15 cellular contexts compared by ENCODE assay signal in the genomic region with DNA sequence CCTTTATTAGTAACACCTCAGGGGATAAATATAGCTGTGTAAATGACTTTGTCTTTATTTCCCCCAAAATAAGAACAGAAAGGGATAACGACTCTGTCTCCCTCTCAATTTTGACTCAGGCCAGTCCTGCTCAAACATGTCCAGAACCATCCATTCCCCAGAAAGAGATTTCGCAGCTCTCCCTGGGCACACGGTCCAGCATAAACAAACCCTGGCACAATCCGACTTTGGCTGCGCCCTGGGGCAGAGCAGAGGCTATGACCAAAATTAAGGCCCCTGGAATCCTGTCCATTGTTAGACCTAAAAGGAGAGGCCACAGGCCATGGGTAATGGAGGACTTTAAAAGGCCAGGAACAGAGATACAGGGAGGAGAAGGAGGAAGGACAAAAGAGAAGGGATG.
A peak's percentile ranks its signal among the peaks of the same experiment; 100 is the strongest.
DNase-seq lines count a peak whose midpoint lies in the region; ATAC-seq and TF ChIP-seq lines count a peak whose summit lies in the region.
"Had no signal": no experiment of that assay in that cellular context is flagged by ENCODE, and none has a peak within 500 bp of the region (broad histone marks: within the 10 kb centered on the region; RNA-seq: fewer than 3 reads in every experiment).

No MANE protein-coding gene starts in this region.

- no peaks in the 10 kb centered on the region for H3K9me2 ChIP-seq in GM23248 (ENCODE audit: insufficient read depth)

- H3K4me3 ChIP-seq in cardiac muscle cell: no peak overlapping the region
- H3K4me3 ChIP-seq in prostate gland: no peak overlapping the region
- H3K4me3 ChIP-seq in aorta (ENCODE audit: low read length in 2 of 2): no peak overlapping the region
- H3K4me3 ChIP-seq in GM23248: no peak overlapping the region
- H3K4me3 ChIP-seq: adrenal gland, K562 had no signal

- no peaks in the 10 kb centered on the region for H4K20me1 ChIP-seq in GM23248 (ENCODE audit: insufficient read depth)

- TF ChIP-seq CTCF in cardiac muscle cell (IDR thresholded peaks at IDR 0.05; ENCODE audit: low read depth, low read length) (no peak), prostate gland (IDR thresholded peaks at IDR 0.05) (no peak)

- no peaks in the 10 kb centered on the region for H3K4me1 ChIP-seq in cardiac muscle cell (ENCODE audit: low read depth)
- peaks cover 7% of the 10 kb centered on the region for H3K4me1 ChIP-seq in prostate gland (replicated peaks)
- peaks cover 0 to 4% of the 10 kb centered on the region in 2 donors for H3K4me1 ChIP-seq in aorta (ENCODE audit: control insufficient read depth in 1 of 2, insufficient read depth in 2 of 2, low read length in 2 of 2)
- peaks cover 10% of the 10 kb centered on the region for H3K4me1 ChIP-seq in GM23248 (ENCODE audit: insufficient read depth)

- ATAC-seq in Right ventricle myocardium inferior: peak; percentile 80
- peak; percentile 70 for ATAC-seq in aorta (ENCODE audit: low FRiP score)
- ATAC-seq: K562 had no signal

- H3K4me2 ChIP-seq in GM23248 (ENCODE audit: unreplicated experiment): no peak overlapping the region

- H3K79me2 ChIP-seq in GM23248 (ENCODE audit: insufficient read depth): 0 out of 2 replicates have a peak, but pooled peaks cover 2% of the 10 kb centered on the region

- H3K9me3 ChIP-seq in cardiac muscle cell (ENCODE audit: low read depth) (no peaks in the 10 kb centered on the region), prostate gland (no peaks in the 10 kb centered on the region), aorta (ENCODE audit: control insufficient read depth, low read length) (no peaks in the 10 kb centered on the region), GM23248 (ENCODE audit: low read depth) (no peaks in the 10 kb centered on the region)
- H3K9me3 ChIP-seq: adrenal gland had no signal

- in situ Hi-C loops in GM23248 (cut with MboI): no loop called here

- H3F3A ChIP-seq in GM23248 (ENCODE audit: insufficient read depth): peaks cover 19% of the 10 kb centered on the region

- 18% methylated on average over 5 of the region's 5 CpGs for WGBS in prostate gland
- WGBS in aorta, 2 donors: 4 to 7% methylated on average over 5 of the region's 5 CpGs
- 92% methylated on average over 5 of the region's 5 CpGs for WGBS in GM23248 (ENCODE audit: low coverage in 1 of 2, low lambda C conversion rate in 2 of 2, missing lambda C conversion rate in 2 of 2), 2 experiments

- intact Hi-C loops in Right ventricle myocardium inferior (cut with DNase I): no loop called here
- intact Hi-C loops in cardiac septum (cut with DNase I): loop anchor here (1.0 to 2.0 kb wide), 2 partner anchors 12 to 21 kb away; no protein-coding TSS in a partner anchor
- intact Hi-C loops in prostate gland (cut with DNase I): no loop called here
- intact Hi-C loops in aorta (cut with DNase I): no loop called here

- no peak overlapping the region for H3K9ac ChIP-seq in GM23248

- H3K27me3 ChIP-seq in cardiac muscle cell (no peaks in the 10 kb centered on the region), prostate gland (replicated peaks; ENCODE audit: insufficient read depth) (no peaks in the 10 kb centered on the region), aorta (ENCODE audit: control insufficient read depth in 1 of 2, insufficient read depth in 2 of 2, low read length in 1 of 2) (no peaks in the 10 kb centered on the region), GM23248 (replicated peaks; ENCODE audit: insufficient read depth) (no peaks in the 10 kb centered on the region)
- H3K27me3 ChIP-seq: adrenal gland had no signal

- no peak overlapping the region for H2AFZ ChIP-seq in GM23248

- peak; percentile 73 for DNase-seq in Right ventricle myocardium inferior (ENCODE audit: missing footprints)
- DNase-seq in cardiac septum (ENCODE audit: low spot score): no peak
- no peak for DNase-seq in cardiac muscle cell (ENCODE audit: low read depth in 1 of 2, low spot score in 1 of 2)
- DNase-seq in prostate gland (ENCODE audit: low spot score): peak; percentile 55
- DNase-seq in aorta: peak; percentile 57 to 81
- DNase-seq in SK-N-DZ (ENCODE audit: low spot score): no peak
- DNase-seq in GM23248: no peak
- DNase-seq in activated CD4-positive, CD25-positive, alpha-beta regulatory T cell (lab: John Stamatoyannopoulos, UW): no peak
- DNase-seq: activated B cell treated with CpG ODN at 0.5 μM for 24 hours; effector memory CD4-positive, alpha-beta T cell; NCI-H1694 treated with DMSO at 0.1 percent for 48 hours; NCI-H82; SIG-M5 had no signal

- no peaks in the 10 kb centered on the region for H3K36me3 ChIP-seq in cardiac muscle cell
- H3K36me3 ChIP-seq in prostate gland: no peaks in the 10 kb centered on the region
- H3K36me3 ChIP-seq in aorta (ENCODE audit: control insufficient read depth in 1 of 2, insufficient read depth in 2 of 2, low read length in 1 of 2): no peaks in the 10 kb centered on the region
- no peaks in the 10 kb centered on the region for H3K36me3 ChIP-seq in GM23248 (ENCODE audit: low read depth)

- H3K27ac ChIP-seq in cardiac muscle cell: peak overlapping the region; percentile 67
- peak overlapping the region; percentile 77 to 79 for H3K27ac ChIP-seq in prostate gland
- H3K27ac ChIP-seq in aorta (ENCODE audit: low read depth in 1 of 2, low read length in 2 of 2): peak overlapping the region; percentile 81 to 89
- H3K27ac ChIP-seq in GM23248: no peak overlapping the region

- TF ChIP-seq POLR2A in prostate gland (IDR thresholded peaks at IDR 0.05): no peak

Comparison
In these comparisons a context has a peak if more than half of its experiments do, and no peak if none do; other contexts are left out.
1. DNase-seq: peak in Right ventricle myocardium inferior (single experiment), prostate gland (single experiment) and aorta (2 of 2); none in cardiac septum (single experiment), cardiac muscle cell (0 of 2), SK-N-DZ (single experiment), GM23248 (single experiment) and activated CD4-positive, CD25-positive, alpha-beta regulatory T cell (0 of 4).